In the genomic region with DNA sequence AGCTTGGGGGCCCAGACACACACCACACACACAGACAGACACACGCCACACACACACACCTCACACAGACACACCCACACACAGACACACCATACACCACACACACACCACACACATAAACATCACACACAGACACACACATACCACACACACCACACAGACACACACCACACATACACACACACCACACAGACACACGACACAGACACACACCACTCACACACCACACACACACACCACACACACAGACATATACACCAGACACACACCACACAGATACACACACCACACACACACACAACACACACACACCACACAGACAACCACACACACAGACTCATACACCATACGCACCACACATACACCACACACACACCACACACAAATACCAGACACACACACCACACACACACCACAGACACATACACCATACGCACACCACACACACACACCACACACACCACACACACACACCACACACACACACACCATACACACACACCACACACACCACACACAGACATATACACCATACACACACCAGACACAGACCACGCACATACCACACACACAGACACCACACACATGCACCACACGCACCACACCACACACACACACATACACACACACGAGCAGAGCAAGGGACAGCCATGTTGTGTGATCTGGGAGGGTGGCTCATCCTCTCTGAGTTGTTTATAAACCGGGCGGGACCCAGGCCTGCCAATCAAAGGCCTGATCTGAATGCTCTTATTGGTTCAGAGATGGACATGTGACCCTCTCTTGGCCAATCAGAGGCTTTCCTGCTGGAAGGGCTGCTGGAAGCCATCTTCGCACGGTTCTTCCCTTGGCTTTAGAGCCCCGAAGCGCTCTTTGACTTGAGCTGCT, we compare ENCODE assay signal across 8 cellular contexts.
DNase-seq lines count a peak whose midpoint lies in the region; ATAC-seq and TF ChIP-seq lines count a peak whose summit lies in the region.

No MANE protein-coding gene starts in this region.

- no peak for TF ChIP-seq CTCF in choroid plexus epithelial cell (conservative IDR thresholded peaks at IDR 0.05; ENCODE audit: low read depth, low read length)

- in situ Hi-C loops in SK-MEL-5 (cut with HindIII; ENCODE audit: low pct_unique_long_range_greater_than_20kb, low sequenced_read_pairs): no loop called here

- peaks cover 9% of the 10 kb centered on the region for H3K27me3 ChIP-seq in H7 (ENCODE audit: control insufficient read depth, insufficient read depth, low read length)

- H3K4me3 ChIP-seq in H7 (ENCODE audit: insufficient read depth, low read depth, low read length): no peak overlapping the region
- H3K4me3 ChIP-seq in choroid plexus epithelial cell (ENCODE audit: low read depth, low read length): no peak overlapping the region

- no peaks in the 10 kb centered on the region for H3K36me3 ChIP-seq in H7 (replicated peaks; ENCODE audit: control insufficient read depth, insufficient read depth, low read length)

- ATAC-seq in GM19397 (IDR thresholded peaks at IDR 0.05; ENCODE audit: unreplicated experiment) (no peak), GM21723 (IDR thresholded peaks at IDR 0.05; ENCODE audit: unreplicated experiment) (no peak)

- DNase-seq in CMK (ENCODE audit: low read depth): peak; percentile 68
- DNase-seq in H7: peak; percentile 87
- peak; percentile 22 for DNase-seq in SK-MEL-5 (ENCODE audit: low read depth, low spot score)
- DNase-seq in choroid plexus epithelial cell (ENCODE audit: low read depth): peak; percentile 37
- DNase-seq in stimulated activated CD4-positive, alpha-beta T cell treated with anti-CD3 and anti-CD28 coated beads, Interleukin-4, amount 100 ng/mL, for 24 hours: peak; percentile 57
- DNase-seq in NCI-H187 (lab: John Stamatoyannopoulos, UW): no peak

Comparison
In these comparisons a context has a peak if more than half of its experiments do, and no peak if none do; other contexts are left out.
1. DNase-seq: peak in CMK (single experiment), H7 (single experiment), SK-MEL-5 (single experiment), choroid plexus epithelial cell (single experiment) and stimulated activated CD4-positive, alpha-beta T cell treated with anti-CD3 and anti-CD28 coated beads, Interleukin-4, amount 100 ng/mL, for 24 hours (single experiment); none in NCI-H187 (0 of 2).